8 cellular contexts compared by ENCODE assay signal in the genomic region with DNA sequence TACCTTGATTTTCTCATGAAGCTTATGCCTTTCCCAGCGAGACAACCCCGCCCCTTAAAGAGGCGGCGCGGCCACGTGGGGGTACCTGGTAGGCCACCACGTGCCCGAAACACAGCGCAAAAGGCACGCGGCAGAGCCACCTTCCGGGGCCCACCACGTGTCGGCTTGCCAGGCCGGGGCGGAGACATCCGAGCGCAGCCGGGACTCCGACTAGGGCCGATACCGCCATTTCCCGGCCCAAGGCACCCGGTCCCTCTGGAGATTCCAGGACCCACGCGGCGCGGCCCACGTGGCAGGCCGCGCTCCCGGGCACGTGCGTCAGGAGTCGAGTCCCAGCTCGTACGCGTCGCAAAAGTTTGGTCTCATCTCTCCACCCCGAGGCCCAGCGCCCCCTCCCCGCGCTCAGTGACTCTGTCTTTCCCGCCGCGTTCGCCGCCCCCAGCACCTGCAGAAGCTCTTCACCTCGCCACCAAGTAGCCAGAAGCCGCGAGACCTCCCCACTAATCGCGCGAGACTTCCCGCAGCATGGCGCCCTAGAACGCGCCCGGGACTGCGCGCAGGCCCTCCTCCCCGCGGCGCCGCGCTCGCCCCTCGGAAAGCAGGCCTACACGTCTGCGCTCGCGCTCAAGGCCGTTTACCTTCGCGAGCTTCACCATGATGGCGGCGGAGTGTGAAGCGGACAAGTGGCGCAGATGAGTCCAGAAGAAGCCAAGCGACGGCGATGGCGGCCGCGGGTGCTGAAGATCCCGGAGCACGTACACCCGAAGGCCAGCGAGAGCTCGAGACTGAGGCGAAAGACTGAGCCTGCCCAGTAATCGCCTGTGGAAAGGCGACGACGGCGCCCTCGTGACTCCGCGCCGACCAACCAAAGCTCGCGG. TPM values are rescaled to one million over a fixed set of nuclear protein-coding genes. Genes with fewer than 3 reads are reported as not detected.
DNase-seq lines count a peak whose midpoint lies in the region; ATAC-seq and TF ChIP-seq lines count a peak whose summit lies in the region.

A gene with protein sequence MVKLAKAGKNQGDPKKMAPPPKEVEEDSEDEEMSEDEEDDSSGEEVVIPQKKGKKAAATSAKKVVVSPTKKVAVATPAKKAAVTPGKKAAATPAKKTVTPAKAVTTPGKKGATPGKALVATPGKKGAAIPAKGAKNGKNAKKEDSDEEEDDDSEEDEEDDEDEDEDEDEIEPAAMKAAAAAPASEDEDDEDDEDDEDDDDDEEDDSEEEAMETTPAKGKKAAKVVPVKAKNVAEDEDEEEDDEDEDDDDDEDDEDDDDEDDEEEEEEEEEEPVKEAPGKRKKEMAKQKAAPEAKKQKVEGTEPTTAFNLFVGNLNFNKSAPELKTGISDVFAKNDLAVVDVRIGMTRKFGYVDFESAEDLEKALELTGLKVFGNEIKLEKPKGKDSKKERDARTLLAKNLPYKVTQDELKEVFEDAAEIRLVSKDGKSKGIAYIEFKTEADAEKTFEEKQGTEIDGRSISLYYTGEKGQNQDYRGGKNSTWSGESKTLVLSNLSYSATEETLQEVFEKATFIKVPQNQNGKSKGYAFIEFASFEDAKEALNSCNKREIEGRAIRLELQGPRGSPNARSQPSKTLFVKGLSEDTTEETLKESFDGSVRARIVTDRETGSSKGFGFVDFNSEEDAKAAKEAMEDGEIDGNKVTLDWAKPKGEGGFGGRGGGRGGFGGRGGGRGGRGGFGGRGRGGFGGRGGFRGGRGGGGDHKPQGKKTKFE (minus strand): TSS at position 787 of the 878 bp plus-strand sequence. CDS start 131 bp downstream, at position 656.

- CTCF ChIA-PET in HEK293T (lab: Yijun Ruan, JAX) = interaction anchor here (0.6 to 1.5 kb wide), 4 partner anchors 8 to 138 kb away, joined by 3 to 5 read pairs (median 4); no protein-coding TSS in a partner anchor

- no peaks in the 10 kb centered on the region for H3K27me3 ChIP-seq in upper lobe of left lung

- H3K4me3 ChIP-seq in SK-N-MC (peak within 1 kb of the TSS; percentile 82), upper lobe of left lung (peak within 1 kb of the TSS; percentile 75 to 96 (median 86))

- peak in 2 of 6 experiments; percentile 21 to 29 for TF ChIP-seq CTCF in upper lobe of left lung (IDR thresholded peaks at IDR 0.05)

- DNase-seq in GM04503 (ENCODE audit: low read depth) = peak; percentile 88
- DNase-seq in HEK293T (ENCODE audit: extremely low spot score) = peak; percentile 56
- peak; percentile 41 for DNase-seq in MV-4-11 (lab: John Stamatoyannopoulos, UW)
- peak; percentile 70 for DNase-seq in SK-N-MC (ENCODE audit: low read depth, low spot score)
- DNase-seq in activated naive CD4-positive, alpha-beta T cell treated with anti-CD3 and anti-CD28 coated beads, Interleukin-2, amount 50 U/mL, for 16 hours = peak; percentile 92
- DNase-seq in head of caudate nucleus = peak; percentile 32 to 99 (median 73)
- DNase-seq in posterior cingulate gyrus = peak in 6 of 10 donors; percentile 16 to 93 (median 88)
- peak; percentile 93 to 98 for DNase-seq in upper lobe of left lung

- peak; percentile 86 to 89 for ATAC-seq in upper lobe of left lung (ENCODE audit: low FRiP score in 2 of 2)

- peak in 1 of 4 donors; percentile 68 for TF ChIP-seq EP300 in upper lobe of left lung (IDR thresholded peaks at IDR 0.05)

- H3K36me3 ChIP-seq in SK-N-MC (ENCODE audit: insufficient read depth, low read length) = peaks cover 49% of the 10 kb centered on the region
- peaks cover 27 to 42% (median 34%) of the 10 kb centered on the region in 4 donors for H3K36me3 ChIP-seq in upper lobe of left lung

- H3K27ac ChIP-seq in SK-N-MC (peak within 1 kb of the TSS; percentile 95), upper lobe of left lung (peak within 1 kb of the TSS; percentile 95 to 99 (median 96))

- peak in 3 of 4 donors; percentile 83 to 99 (median 98) for TF ChIP-seq POLR2A in upper lobe of left lung (IDR thresholded peaks at IDR 0.05)

- POLR2A ChIA-PET in HEK293T (lab: Yijun Ruan, JAX) = interaction anchor here (0.6 to 6.9 kb wide), 51 partner anchors 9 to 411 kb away, joined by 3 to 135 read pairs (median 5); a partner anchor contains a TSS

- intact Hi-C loops in head of caudate nucleus (cut with DNase I) = loop anchor here (2.0 kb wide), 1 partner anchor 51 kb away; no protein-coding TSS in a partner anchor
- intact Hi-C loops in posterior cingulate gyrus (cut with DNase I) = loop anchor here (2.0 kb wide), 1 partner anchor 51 kb away; no protein-coding TSS in a partner anchor

- H3K4me1 ChIP-seq in upper lobe of left lung = peaks cover 20 to 42% (median 34%) of the 10 kb centered on the region in 4 donors

- WGBS in upper lobe of left lung, 2 donors = 0 to 2% methylated on average over 45 to 48 of the region's 102 CpGs

- peak within 1 kb of the TSS; percentile 98 for H3K9ac ChIP-seq in SK-N-MC (ENCODE audit: insufficient read length)

- no peaks in the 10 kb centered on the region for H3K9me3 ChIP-seq in SK-N-MC (ENCODE audit: low read depth, low read length)
- no peaks in the 10 kb centered on the region for H3K9me3 ChIP-seq in upper lobe of left lung

TF ChIP-seq in HEK293T, 16 proteins besides CTCF, POLR2A, EP300 and RAD21:
- TF ChIP-seq CTBP1 (IDR thresholded peaks at IDR 0.05; ENCODE audit: borderline replicate concordance) (no peak), ELF4 (IDR thresholded peaks at IDR 0.05) (peak; percentile 91), L3MBTL2 (conservative IDR thresholded peaks at IDR 0.05) (peak; percentile 90)

RNA-seq across cellular contexts. Expression of the gene that starts here (rescaled TPM):
- 100 to 1,000 TPM; 113 to 299 (median 194) TPM for total RNA-seq in upper lobe of left lung

Comparison
In these comparisons a context has a peak if more than half of its experiments do, and no peak if none do; other contexts are left out.
1. Peak in every context shown above with its lines: DNase-seq, ATAC-seq, H3K4me3 ChIP-seq and H3K27ac ChIP-seq.
2. DNase-seq: peak in every context shown above with its lines; median percentile 96 in upper lobe of left lung; 92 in activated naive CD4-positive, alpha-beta T cell treated with anti-CD3 and anti-CD28 coated beads, Interleukin-2, amount 50 U/mL, for 16 hours; 88 in GM04503; 88 in posterior cingulate gyrus; 73 in head of caudate nucleus; 70 in SK-N-MC; 56 in HEK293T; 41 in MV-4-11.